Comparison of ENCODE assay signal across 13 cellular contexts in genomic region chrX:112614640-112615039, GRCh38.
A peak's percentile ranks its signal among the peaks of the same experiment; 100 is the strongest.
DNase-seq lines count a peak whose midpoint lies in the region; ATAC-seq and TF ChIP-seq lines count a peak whose summit lies in the region.
"Had no signal": no experiment of that assay in that cellular context is flagged by ENCODE, and none has a peak within 500 bp of the region (broad histone marks: within the 10 kb centered on the region; RNA-seq: fewer than 3 reads in every experiment).

No MANE protein-coding gene starts in this region.

- in situ Hi-C loops in GM23248 (cut with MboI) = no loop called here

- no peaks in the 10 kb centered on the region for H3K9me2 ChIP-seq in GM23248 (ENCODE audit: insufficient read depth)

- H3K36me3 Mint-ChIP-seq in CD8-positive, alpha-beta memory T cell = no peaks in the 10 kb centered on the region
- H3K36me3 Mint-ChIP-seq: activated naive CD8-positive, alpha-beta T cell treated with anti-CD3 and anti-CD28 coated beads, Interleukin-2, amount 10 ng/mL, durations not matched to agents 7 days and 5 days had no signal

- H2AFZ ChIP-seq in GM23248 (no peak overlapping the region), OCI-LY3 (ENCODE audit: low read depth, low read length) (no peak overlapping the region)

- H3K27me3 Mint-ChIP-seq in CD8-positive, alpha-beta memory T cell = peaks cover 0 to 4% of the 10 kb centered on the region in 2 donors
- H3K27me3 Mint-ChIP-seq: stimulated activated naive CD8-positive, alpha-beta T cell treated with anti-CD3 and anti-CD28 coated beads, Interleukin-15, amount 100 ng/mL, for 72 hours had no signal

- H3K4me3 Mint-ChIP-seq in CD8-positive, alpha-beta memory T cell = no peak overlapping the region
- H3K4me3 Mint-ChIP-seq: activated naive CD8-positive, alpha-beta T cell treated with anti-CD3 and anti-CD28 coated beads, Interleukin-2, amount 10 ng/mL, durations not matched to agents 7 days and 5 days; stimulated activated naive CD8-positive, alpha-beta T cell treated with anti-CD3 and anti-CD28 coated beads, Interleukin-15, amount 100 ng/mL, for 72 hours had no signal

- H3K4me3 ChIP-seq in AG10803 (ENCODE audit: low read length) = no peak overlapping the region
- H3K4me3 ChIP-seq in GM23248 = no peak overlapping the region
- no peak overlapping the region for H3K4me3 ChIP-seq in OCI-LY3 (ENCODE audit: low read length)
- no peak overlapping the region for H3K4me3 ChIP-seq in CD8-positive, alpha-beta memory T cell (ENCODE audit: low read length)

- POLR2A ChIA-PET in CD8-positive, alpha-beta memory T cell (lab: Charles Lee) = no interaction called here

- TF ChIP-seq CTCF in AG10803 (conservative IDR thresholded peaks at IDR 0.05; ENCODE audit: low read length) = no peak
- no peak for TF ChIP-seq CTCF in OCI-LY3 (IDR thresholded peaks at IDR 0.05; ENCODE audit: low read depth, low read length)

- H3F3A ChIP-seq in GM23248 (ENCODE audit: insufficient read depth) = no peaks in the 10 kb centered on the region

- no peak overlapping the region for H3K9ac ChIP-seq in GM23248
- no peak overlapping the region for H3K9ac ChIP-seq in OCI-LY3 (ENCODE audit: low read length)

- peak overlapping the region; percentile 35 for H3K4me2 ChIP-seq in GM23248 (ENCODE audit: unreplicated experiment)
- peak overlapping the region; percentile 23; the same call in 1 of the 2 replicates for H3K4me2 ChIP-seq in OCI-LY3 (ENCODE audit: low read length)

- H4K20me1 ChIP-seq in GM23248 (ENCODE audit: insufficient read depth) = no peaks in the 10 kb centered on the region
- H4K20me1 ChIP-seq in OCI-LY3 (ENCODE audit: insufficient read depth, low read length) = no peaks in the 10 kb centered on the region

- no peaks in the 10 kb centered on the region for H3K79me2 ChIP-seq in GM23248 (ENCODE audit: insufficient read depth)
- no peaks in the 10 kb centered on the region for H3K79me2 ChIP-seq in OCI-LY3 (ENCODE audit: low read length)

- H3K4me1 ChIP-seq in GM23248 (ENCODE audit: insufficient read depth) = no peaks in the 10 kb centered on the region; the same call in none of the 2 replicates
- H3K4me1 ChIP-seq in OCI-LY3 (ENCODE audit: low read length) = peaks cover 10% of the 10 kb centered on the region
- H3K4me1 ChIP-seq in CD8-positive, alpha-beta memory T cell (ENCODE audit: insufficient read depth, low read length) = no peaks in the 10 kb centered on the region

- H3K27ac Mint-ChIP-seq in CD8-positive, alpha-beta memory T cell = no peak overlapping the region
- H3K27ac Mint-ChIP-seq: activated naive CD8-positive, alpha-beta T cell treated with anti-CD3 and anti-CD28 coated beads, Interleukin-2, amount 10 ng/mL, durations not matched to agents 7 days and 5 days; stimulated activated naive CD8-positive, alpha-beta T cell treated with anti-CD3 and anti-CD28 coated beads, Interleukin-15, amount 100 ng/mL, for 72 hours had no signal

- ATAC-seq in HG02973 (IDR thresholded peaks at IDR 0.05; ENCODE audit: unreplicated experiment) = no peak
- ATAC-seq: stimulated activated naive CD8-positive, alpha-beta T cell treated with anti-CD3 and anti-CD28 coated beads, Interleukin-15, amount 100 ng/mL, for 72 hours had no signal

- H3K36me3 ChIP-seq in GM23248 (ENCODE audit: low read depth) (no peaks in the 10 kb centered on the region), OCI-LY3 (replicated peaks; ENCODE audit: low read depth, low read length) (no peaks in the 10 kb centered on the region)
- H3K36me3 ChIP-seq in CD8-positive, alpha-beta memory T cell (ENCODE audit: insufficient read depth, low read length) = no peaks in the 10 kb centered on the region

- H3K27ac ChIP-seq in GM23248 (no peak overlapping the region), OCI-LY3 (ENCODE audit: low read length) (no peak overlapping the region; the same call in 1 of the 2 replicates)
- H3K27ac ChIP-seq in CD8-positive, alpha-beta memory T cell (ENCODE audit: low read depth, low read length) = no peak overlapping the region

- H3K9me3 Mint-ChIP-seq in CD8-positive, alpha-beta memory T cell = no peaks in the 10 kb centered on the region
- H3K9me3 Mint-ChIP-seq: activated naive CD8-positive, alpha-beta T cell treated with anti-CD3 and anti-CD28 coated beads, Interleukin-2, amount 10 ng/mL, durations not matched to agents 7 days and 5 days; stimulated activated naive CD8-positive, alpha-beta T cell treated with anti-CD3 and anti-CD28 coated beads, Interleukin-15, amount 100 ng/mL, for 72 hours had no signal

- H3K4me1 Mint-ChIP-seq in CD8-positive, alpha-beta memory T cell = no peaks in the 10 kb centered on the region
- H3K4me1 Mint-ChIP-seq: activated naive CD8-positive, alpha-beta T cell treated with anti-CD3 and anti-CD28 coated beads, Interleukin-2, amount 10 ng/mL, durations not matched to agents 7 days and 5 days; stimulated activated naive CD8-positive, alpha-beta T cell treated with anti-CD3 and anti-CD28 coated beads, Interleukin-15, amount 100 ng/mL, for 72 hours had no signal

- no peaks in the 10 kb centered on the region for H3K9me3 ChIP-seq in GM23248 (ENCODE audit: low read depth)
- H3K9me3 ChIP-seq in OCI-LY3 (ENCODE audit: insufficient read depth, low read length) = no peaks in the 10 kb centered on the region
- no peaks in the 10 kb centered on the region for H3K9me3 ChIP-seq in CD8-positive, alpha-beta memory T cell (ENCODE audit: low read length)

- DNase-seq in AG10803 (ENCODE audit: low read depth) (peak; percentile 69), GM23248 (peak; percentile 53), iPS DF 4.7 (ENCODE audit: extremely low read depth, low spot score) (peak; percentile 41), ureter (ENCODE audit: low spot score) (no peak)
- DNase-seq in activated CD4-positive, alpha-beta T cell treated with anti-CD3 and anti-CD28 coated beads, Interleukin-2, amount 50 U/mL, for 1 hour = no peak
- DNase-seq in CD8-positive, alpha-beta memory T cell = no peak
- DNase-seq: activated naive CD8-positive, alpha-beta T cell treated with anti-CD3 and anti-CD28 coated beads, Interleukin-2, amount 10 ng/mL, durations not matched to agents 7 days and 5 days; NCI-H2081 treated with DMSO at 0.1 percent for 48 hours; NCI-H82; small intestine; stimulated activated naive CD8-positive, alpha-beta T cell treated with anti-CD3 and anti-CD28 coated beads, Interleukin-15, amount 100 ng/mL, for 72 hours had no signal

- CTCF ChIA-PET in CD8-positive, alpha-beta memory T cell (lab: Charles Lee) = no interaction called here

- H3K27me3 ChIP-seq in GM23248 (replicated peaks; ENCODE audit: insufficient read depth) (no peaks in the 10 kb centered on the region), OCI-LY3 (ENCODE audit: low read depth, low read length) (no peaks in the 10 kb centered on the region)
- no peaks in the 10 kb centered on the region for H3K27me3 ChIP-seq in CD8-positive, alpha-beta memory T cell (ENCODE audit: insufficient read depth, low read length, poor library complexity, severe bottlenecking)

- 22 to 37% methylated on average over 2 of the region's 2 CpGs for WGBS in GM23248 (ENCODE audit: low coverage in 1 of 2, low lambda C conversion rate in 2 of 2, missing lambda C conversion rate in 2 of 2), 2 experiments

Comparison
In these comparisons a context has a peak if more than half of its experiments do, and no peak if none do; other contexts are left out.
1. DNase-seq: peak in AG10803 (single experiment), GM23248 (single experiment) and iPS DF 4.7 (single experiment); none in activated CD4-positive, alpha-beta T cell treated with anti-CD3 and anti-CD28 coated beads, Interleukin-2, amount 50 U/mL, for 1 hour (single experiment), CD8-positive, alpha-beta memory T cell (0 of 5) and ureter (single experiment).